ENCODE assay signal across 1 cellular context in the genomic region with DNA sequence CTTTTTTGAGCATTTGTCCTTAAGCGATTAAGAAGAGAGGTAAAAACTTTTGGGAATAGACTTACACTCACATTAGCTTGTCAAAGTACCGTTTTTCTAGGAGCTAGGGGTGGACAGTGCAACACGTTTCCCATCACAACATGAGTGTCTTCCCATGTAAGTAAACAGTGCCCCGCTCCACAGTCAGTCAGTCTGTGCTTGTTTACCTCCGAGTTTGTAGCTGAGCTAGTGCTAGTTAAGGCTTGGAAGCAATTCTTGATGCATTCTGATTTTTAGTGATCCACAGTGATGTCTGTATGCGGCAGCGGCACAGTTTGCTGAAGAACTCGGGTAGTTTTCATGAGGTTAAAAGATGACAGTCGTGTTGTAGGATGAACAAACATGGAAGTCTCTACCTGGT.
TF ChIP-seq lines count a peak whose summit lies in the region.

No MANE protein-coding gene starts in this region.

TF ChIP-seq in A549, 52 proteins besides CTCF, POLR2A, EP300 and RAD21 (continued from another document):
- TF ChIP-seq, protein P1, sequence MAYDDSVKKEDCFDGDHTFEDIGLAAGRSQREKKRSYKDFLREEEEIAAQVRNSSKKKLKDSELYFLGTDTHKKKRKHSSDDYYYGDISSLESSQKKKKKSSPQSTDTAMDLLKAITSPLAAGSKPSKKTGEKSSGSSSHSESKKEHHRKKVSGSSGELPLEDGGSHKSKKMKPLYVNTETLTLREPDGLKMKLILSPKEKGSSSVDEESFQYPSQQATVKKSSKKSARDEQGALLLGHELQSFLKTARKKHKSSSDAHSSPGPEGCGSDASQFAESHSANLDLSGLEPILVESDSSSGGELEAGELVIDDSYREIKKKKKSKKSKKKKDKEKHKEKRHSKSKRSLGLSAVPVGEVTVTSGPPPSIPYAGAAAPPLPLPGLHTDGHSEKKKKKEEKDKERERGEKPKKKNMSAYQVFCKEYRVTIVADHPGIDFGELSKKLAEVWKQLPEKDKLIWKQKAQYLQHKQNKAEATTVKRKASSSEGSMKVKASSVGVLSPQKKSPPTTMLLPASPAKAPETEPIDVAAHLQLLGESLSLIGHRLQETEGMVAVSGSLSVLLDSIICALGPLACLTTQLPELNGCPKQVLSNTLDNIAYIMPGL (CRISPR knock-in tag; IDR thresholded peaks at IDR 0.05; ENCODE audit: borderline replicate concordance): no peak
- TF ChIP-seq HES2 (IDR thresholded peaks at IDR 0.05) (no peak), MYC (IDR thresholded peaks at IDR 0.05; ENCODE audit: borderline replicate concordance, low read length) (no peak), FOXS1 (CRISPR knock-in tag; IDR thresholded peaks at IDR 0.05) (no peak), PHF8 (IDR thresholded peaks at IDR 0.05; ENCODE audit: borderline replicate concordance, low read depth) (no peak), CBX8 (IDR thresholded peaks at IDR 0.05) (no peak), RFX5 (IDR thresholded peaks at IDR 0.05) (no peak), HEYL (CRISPR knock-in tag; IDR thresholded peaks at IDR 0.05) (no peak), HOXA7 (CRISPR knock-in tag; IDR thresholded peaks at IDR 0.05) (no peak), SMC3 (IDR thresholded peaks at IDR 0.05) (no peak)
